Comparison of ENCODE assay signal across 8 cellular contexts in the genomic region with DNA sequence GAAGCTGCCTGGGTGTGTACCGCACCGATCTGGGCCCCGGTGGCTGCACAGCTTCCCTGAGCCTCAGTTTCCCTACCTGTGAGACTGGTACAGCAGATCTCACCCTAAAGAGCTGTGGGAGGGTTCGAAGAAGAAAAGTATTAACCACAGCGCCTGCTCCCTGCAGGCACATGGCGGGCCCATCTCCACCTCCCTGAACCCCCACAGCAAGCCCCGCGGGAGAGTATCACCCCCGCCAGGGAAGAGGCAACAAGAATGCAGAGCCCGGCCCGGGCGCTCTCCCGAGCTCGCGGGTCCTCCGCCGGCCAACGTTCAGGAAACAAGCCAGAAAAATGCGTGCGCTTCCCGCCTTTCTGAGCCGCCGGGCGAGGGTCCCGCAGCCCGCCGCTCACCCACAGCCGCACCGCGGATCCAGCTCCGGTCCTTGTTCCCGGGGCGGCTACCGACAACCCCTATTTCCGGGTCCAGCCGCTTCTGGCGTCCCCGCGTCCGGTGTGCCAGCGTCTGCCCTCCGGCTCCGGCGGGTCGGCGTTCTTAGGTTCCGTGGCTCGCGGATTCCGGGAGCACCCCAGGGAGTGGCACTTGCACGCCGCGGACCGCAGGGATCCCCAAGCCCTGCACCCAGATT. TPM values are rescaled to one million over a fixed set of nuclear protein-coding genes. Genes with fewer than 3 reads are reported as not detected.
DNase-seq lines count a peak whose midpoint lies in the region; ATAC-seq and TF ChIP-seq lines count a peak whose summit lies in the region.

A gene with protein sequence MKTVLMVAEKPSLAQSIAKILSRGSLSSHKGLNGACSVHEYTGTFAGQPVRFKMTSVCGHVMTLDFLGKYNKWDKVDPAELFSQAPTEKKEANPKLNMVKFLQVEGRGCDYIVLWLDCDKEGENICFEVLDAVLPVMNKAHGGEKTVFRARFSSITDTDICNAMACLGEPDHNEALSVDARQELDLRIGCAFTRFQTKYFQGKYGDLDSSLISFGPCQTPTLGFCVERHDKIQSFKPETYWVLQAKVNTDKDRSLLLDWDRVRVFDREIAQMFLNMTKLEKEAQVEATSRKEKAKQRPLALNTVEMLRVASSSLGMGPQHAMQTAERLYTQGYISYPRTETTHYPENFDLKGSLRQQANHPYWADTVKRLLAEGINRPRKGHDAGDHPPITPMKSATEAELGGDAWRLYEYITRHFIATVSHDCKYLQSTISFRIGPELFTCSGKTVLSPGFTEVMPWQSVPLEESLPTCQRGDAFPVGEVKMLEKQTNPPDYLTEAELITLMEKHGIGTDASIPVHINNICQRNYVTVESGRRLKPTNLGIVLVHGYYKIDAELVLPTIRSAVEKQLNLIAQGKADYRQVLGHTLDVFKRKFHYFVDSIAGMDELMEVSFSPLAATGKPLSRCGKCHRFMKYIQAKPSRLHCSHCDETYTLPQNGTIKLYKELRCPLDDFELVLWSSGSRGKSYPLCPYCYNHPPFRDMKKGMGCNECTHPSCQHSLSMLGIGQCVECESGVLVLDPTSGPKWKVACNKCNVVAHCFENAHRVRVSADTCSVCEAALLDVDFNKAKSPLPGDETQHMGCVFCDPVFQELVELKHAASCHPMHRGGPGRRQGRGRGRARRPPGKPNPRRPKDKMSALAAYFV (minus strand): TSS at position 450 of the 628 bp plus-strand sequence. CDS start 7,078 bp downstream, outside the sequence.

- no peaks in the 10 kb centered on the region for H3K27me3 Mint-ChIP-seq in activated T-helper 17 cell treated with anti-CD3 and anti-CD28 coated beads, Interleukin-2, amount 50 U/mL, for 72 hours
- H3K27me3 Mint-ChIP-seq in natural killer cell (ENCODE audit: low read depth in 2 of 2): no peaks in the 10 kb centered on the region
- H3K27me3 Mint-ChIP-seq in stimulated activated naive B cell treated with anti-CD40 and anti-IgM and Interleukin-4, amounts not matched to agents 10 μg/mL and 1 μg/mL and 100 μg/mL, for 72 hours: no peaks in the 10 kb centered on the region

- intact Hi-C loops in natural killer cell (cut with micrococcal nuclease): no loop called here

- peak; percentile 96 for TF ChIP-seq POLR2A in GM18951 (IDR thresholded peaks at IDR 0.05; ENCODE audit: extremely low read depth, insufficient read depth, insufficient read length)

- H3K4me3 Mint-ChIP-seq in activated T-helper 17 cell treated with anti-CD3 and anti-CD28 coated beads, Interleukin-2, amount 50 U/mL, for 72 hours: peak within 1 kb of the TSS; percentile 89
- peak within 1 kb of the TSS; percentile 94 for H3K4me3 Mint-ChIP-seq in natural killer cell
- peak within 1 kb of the TSS; percentile 88 to 96 for H3K4me3 Mint-ChIP-seq in stimulated activated naive B cell treated with anti-CD40 and anti-IgM and Interleukin-4, amounts not matched to agents 10 μg/mL and 1 μg/mL and 100 μg/mL, for 72 hours

- ATAC-seq in activated T-helper 17 cell treated with anti-CD3 and anti-CD28 coated beads, Interleukin-2, amount 50 U/mL, for 72 hours (replicated peaks): peak; percentile 96
- peak; percentile 87 to 99 (median 98) for ATAC-seq in natural killer cell
- ATAC-seq in stimulated activated naive B cell treated with anti-CD40 and anti-IgM and Interleukin-4, amounts not matched to agents 10 μg/mL and 1 μg/mL and 100 μg/mL, for 72 hours (replicated peaks): peak; percentile 93 to 94

- DNase-seq in 8988T (peak; percentile 34), KG1 (lab: John Stamatoyannopoulos, UW) (peak; percentile 76), RPMI8226 (peak; percentile 63), fibroblast of peridontal ligament (ENCODE audit: extremely low read depth) (peak; percentile 70), natural killer cell (peak; percentile 73)
- peak; percentile 72 for DNase-seq in stimulated activated naive B cell treated with anti-CD40 and anti-IgM and Interleukin-4, amounts not matched to agents 10 μg/mL and 1 μg/mL and 100 μg/mL, for 72 hours

- no peak for TF ChIP-seq CTCF in natural killer cell (IDR thresholded peaks at IDR 0.05)

- in situ Hi-C loops in GM18951 (cut with MboI; ENCODE audit: low sequenced_read_pairs, unreplicated experiment): no loop called here

- no peaks in the 10 kb centered on the region for H3K9me3 Mint-ChIP-seq in activated T-helper 17 cell treated with anti-CD3 and anti-CD28 coated beads, Interleukin-2, amount 50 U/mL, for 72 hours
- H3K9me3 Mint-ChIP-seq in natural killer cell: no peaks in the 10 kb centered on the region
- no peaks in the 10 kb centered on the region for H3K9me3 Mint-ChIP-seq in stimulated activated naive B cell treated with anti-CD40 and anti-IgM and Interleukin-4, amounts not matched to agents 10 μg/mL and 1 μg/mL and 100 μg/mL, for 72 hours

- peaks cover 8% of the 10 kb centered on the region for H3K36me3 Mint-ChIP-seq in activated T-helper 17 cell treated with anti-CD3 and anti-CD28 coated beads, Interleukin-2, amount 50 U/mL, for 72 hours (ENCODE audit: low read depth)
- H3K36me3 Mint-ChIP-seq in natural killer cell: no peaks in the 10 kb centered on the region
- H3K36me3 Mint-ChIP-seq in stimulated activated naive B cell treated with anti-CD40 and anti-IgM and Interleukin-4, amounts not matched to agents 10 μg/mL and 1 μg/mL and 100 μg/mL, for 72 hours: peaks cover 12 to 20% of the 10 kb centered on the region in 2 donors

- H3K27ac Mint-ChIP-seq in activated T-helper 17 cell treated with anti-CD3 and anti-CD28 coated beads, Interleukin-2, amount 50 U/mL, for 72 hours: peak within 1 kb of the TSS; percentile 88
- peak within 1 kb of the TSS; percentile 70 to 90 for H3K27ac Mint-ChIP-seq in natural killer cell
- H3K27ac Mint-ChIP-seq in stimulated activated naive B cell treated with anti-CD40 and anti-IgM and Interleukin-4, amounts not matched to agents 10 μg/mL and 1 μg/mL and 100 μg/mL, for 72 hours: peak within 1 kb of the TSS; percentile 94

- peaks cover 8% of the 10 kb centered on the region for H3K4me1 Mint-ChIP-seq in activated T-helper 17 cell treated with anti-CD3 and anti-CD28 coated beads, Interleukin-2, amount 50 U/mL, for 72 hours
- peaks cover 28 to 47% of the 10 kb centered on the region in 2 donors for H3K4me1 Mint-ChIP-seq in natural killer cell
- H3K4me1 Mint-ChIP-seq in stimulated activated naive B cell treated with anti-CD40 and anti-IgM and Interleukin-4, amounts not matched to agents 10 μg/mL and 1 μg/mL and 100 μg/mL, for 72 hours: peaks cover 28 to 43% of the 10 kb centered on the region in 2 donors

RNA-seq across cellular contexts. Expression of the gene that starts here (rescaled TPM):
- total RNA-seq in activated T-helper 17 cell treated with anti-CD3 and anti-CD28 coated beads, Interleukin-2, amount 50 U/mL, for 72 hours: 10 to 100 TPM; 34.6 to 42.3 TPM
- 10 to 100 TPM; 45.8 to 66.0 (median 62.7) TPM for total RNA-seq in natural killer cell

Comparison
In these comparisons a context has a peak if more than half of its experiments do, and no peak if none do; other contexts are left out.
1. Peak in every context shown above with its lines: DNase-seq and ATAC-seq.